ENCODE assay signal across 23 cellular contexts in genomic region chr11:103515283-103515682, GRCh38.
"Had no signal": no experiment of that assay in that cellular context is flagged by ENCODE, and none has a peak within 500 bp of the region (broad histone marks: within the 10 kb centered on the region; RNA-seq: fewer than 3 reads in every experiment).

No MANE protein-coding gene starts in this region.

- H3K4me3 ChIP-seq: MG63, SJSA1, SK-N-MC had no signal

- H3K9me3 ChIP-seq: MG63, SJSA1 had no signal

- H3K36me3 ChIP-seq: MG63, SJSA1 had no signal

- DNase-seq: IMR-90, Karpas-422, KG1, MG63, NCI-H1092, NCI-H1105 treated with DMSO at 0.1 percent for 48 hours, NCI-H1417 treated with DMSO at 0.1 percent for 48 hours, NCI-H146, NCI-H1694 treated with DMSO at 0.1 percent for 48 hours, NCI-H1930, NCI-H2081, NCI-H2171, NCI-H226, NCI-H446, NCI-H510A, NCI-H524 treated with DMSO at 0.1 percent for 48 hours, NCI-H69, NCI-H774, Right ventricle myocardium superior, RPMI8226, SIG-M5 had no signal

- H3K27me3 ChIP-seq: MG63, SJSA1 had no signal

- H3K4me1 ChIP-seq: SJSA1 had no signal

- H3K27ac ChIP-seq: SJSA1, SK-N-MC had no signal
